Comparison of ENCODE assay signal across 12 cellular contexts in the genomic region with DNA sequence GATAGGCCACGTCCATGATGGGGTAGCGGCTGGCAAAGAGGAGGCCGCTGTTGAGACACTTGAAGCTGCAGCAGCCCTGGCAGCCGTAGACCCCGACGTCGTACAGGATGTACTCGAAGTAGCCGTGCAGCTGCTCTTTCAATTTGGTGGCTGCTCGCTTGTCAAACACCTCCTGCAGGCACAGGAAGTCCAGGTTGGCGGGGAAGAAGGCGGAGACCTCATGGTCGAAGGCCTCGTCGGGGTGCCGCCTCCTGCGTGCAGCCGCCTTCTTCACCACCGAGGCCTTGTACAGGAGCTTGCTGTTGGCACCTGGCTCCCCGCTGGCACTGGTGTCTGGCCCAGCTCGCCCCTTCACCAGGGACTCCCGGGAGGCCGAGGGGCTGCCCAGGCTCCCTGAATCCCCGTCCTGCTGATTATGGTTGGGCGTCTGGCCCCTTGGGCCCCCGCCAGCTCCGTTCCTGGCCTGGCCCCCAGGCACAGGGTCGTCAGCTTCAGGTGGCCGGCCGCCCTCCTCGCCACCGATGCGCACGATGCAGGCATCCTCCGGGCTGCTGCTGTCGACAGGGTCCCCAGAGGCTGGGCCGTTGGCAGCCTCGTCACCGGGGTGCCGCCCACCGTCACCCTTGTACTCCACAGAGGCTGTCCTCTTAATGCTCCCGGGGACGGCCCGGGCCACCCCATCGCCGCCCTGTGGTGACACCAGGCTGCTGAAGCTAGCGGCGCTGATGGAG.
DNase-seq lines count a peak whose midpoint lies in the region; ATAC-seq lines count a peak whose summit lies in the region.
"Had no signal": no experiment of that assay in that cellular context is flagged by ENCODE, and none has a peak within 500 bp of the region (broad histone marks: within the 10 kb centered on the region; RNA-seq: fewer than 3 reads in every experiment).

No MANE protein-coding gene starts in this region.

- H3K36me3 Mint-ChIP-seq in T-helper 2 cell treated with Interferon-gamma antibody and Interleukin-4, amounts not matched to agents 5 μg/mL and 100 μg/mL, for 36 hours (ENCODE audit: low read depth) = peaks cover 2% of the 10 kb centered on the region
- H3K36me3 Mint-ChIP-seq in activated naive CD8-positive, alpha-beta T cell treated with anti-CD3 and anti-CD28 coated beads, Interleukin-2, amount 10 ng/mL, durations not matched to agents 7 days and 5 days = peaks cover 5% of the 10 kb centered on the region

- peaks cover 30% of the 10 kb centered on the region for H3K4me1 Mint-ChIP-seq in T-helper 2 cell treated with Interferon-gamma antibody and Interleukin-4, amounts not matched to agents 5 μg/mL and 100 μg/mL, for 36 hours (ENCODE audit: low read depth)
- peaks cover 34% of the 10 kb centered on the region for H3K4me1 Mint-ChIP-seq in activated naive CD8-positive, alpha-beta T cell treated with anti-CD3 and anti-CD28 coated beads, Interleukin-2, amount 10 ng/mL, durations not matched to agents 7 days and 5 days

- peak overlapping the region; percentile 65 for H3K4me3 Mint-ChIP-seq in T-helper 2 cell treated with Interferon-gamma antibody and Interleukin-4, amounts not matched to agents 5 μg/mL and 100 μg/mL, for 36 hours
- peak overlapping the region; percentile 75 for H3K4me3 Mint-ChIP-seq in activated naive CD8-positive, alpha-beta T cell treated with anti-CD3 and anti-CD28 coated beads, Interleukin-2, amount 10 ng/mL, durations not matched to agents 7 days and 5 days

- POLR2A ChIA-PET in activated naive CD8-positive, alpha-beta T cell treated with anti-CD3 and anti-CD28 coated beads, Interleukin-2, amount 10 ng/mL, durations not matched to agents 7 days and 5 days (lab: Charles Lee) = interaction anchor here (0.7 to 3.7 kb wide), 5 partner anchors 9 to 71 kb away, joined by 3 to 27 read pairs (median 5); partner anchors contain the start of genes PRMT7 and SLC7A6OS

- peaks cover 60% of the 10 kb centered on the region for H3K27me3 Mint-ChIP-seq in T-helper 2 cell treated with Interferon-gamma antibody and Interleukin-4, amounts not matched to agents 5 μg/mL and 100 μg/mL, for 36 hours (ENCODE audit: low read depth)
- peaks cover 33% of the 10 kb centered on the region for H3K27me3 Mint-ChIP-seq in activated naive CD8-positive, alpha-beta T cell treated with anti-CD3 and anti-CD28 coated beads, Interleukin-2, amount 10 ng/mL, durations not matched to agents 7 days and 5 days

- H3K27me3 ChIP-seq in thymus (ENCODE audit: control insufficient read depth, insufficient read depth) = no peaks in the 10 kb centered on the region
- H3K27me3 ChIP-seq: pancreas had no signal

- peak; percentile 70 for ATAC-seq in activated naive CD8-positive, alpha-beta T cell treated with anti-CD3 and anti-CD28 coated beads, Interleukin-2, amount 10 ng/mL, durations not matched to agents 7 days and 5 days (ENCODE audit: low read depth)
- ATAC-seq in GM18861 (IDR thresholded peaks at IDR 0.05; ENCODE audit: unreplicated experiment) = no peak
- ATAC-seq: heart right ventricle, left ventricle myocardium superior, pancreas had no signal

- no peaks in the 10 kb centered on the region for H3K9me3 ChIP-seq in thymus (ENCODE audit: control insufficient read depth)
- H3K9me3 ChIP-seq: heart right ventricle, pancreas, stomach had no signal

- peak; percentile 29 for DNase-seq in stimulated activated CD4-positive, alpha-beta T cell treated with anti-CD3 and anti-CD28 coated beads, Interleukin-4, amount 100 ng/mL, for 1 hour
- DNase-seq in stimulated activated CD4-positive, alpha-beta T cell treated with anti-CD3 and anti-CD28 coated beads, Interleukin-2, amount 100 ng/mL, for 48 hours = no peak
- no peak for DNase-seq in T-helper 2 cell treated with Interferon-gamma antibody and Interleukin-4, amounts not matched to agents 5 μg/mL and 100 μg/mL, for 36 hours (ENCODE audit: low spot score)
- peak; percentile 65 for DNase-seq in activated naive CD8-positive, alpha-beta T cell treated with anti-CD3 and anti-CD28 coated beads, Interleukin-2, amount 10 ng/mL, durations not matched to agents 7 days and 5 days
- no peak for DNase-seq in NCI-H2171 treated with DMSO at 0.1 percent for 48 hours (lab: John Stamatoyannopoulos, UW)
- DNase-seq in NCI-H146 treated with DMSO at 0.1 percent for 48 hours (lab: John Stamatoyannopoulos, UW; ENCODE audit: unreplicated experiment) = no peak
- DNase-seq: heart right ventricle, left ventricle myocardium superior, stomach had no signal

- peaks cover 17% of the 10 kb centered on the region for H3K36me3 ChIP-seq in thymus (ENCODE audit: control insufficient read depth, insufficient read depth)
- H3K36me3 ChIP-seq: heart right ventricle, pancreas had no signal

- peak overlapping the region; percentile 89 for H3K27ac ChIP-seq in thymus (ENCODE audit: low read depth)
- H3K27ac ChIP-seq: heart right ventricle, pancreas, stomach had no signal

- H3K27ac Mint-ChIP-seq in T-helper 2 cell treated with Interferon-gamma antibody and Interleukin-4, amounts not matched to agents 5 μg/mL and 100 μg/mL, for 36 hours = no peak overlapping the region
- peak overlapping the region; percentile 78 for H3K27ac Mint-ChIP-seq in activated naive CD8-positive, alpha-beta T cell treated with anti-CD3 and anti-CD28 coated beads, Interleukin-2, amount 10 ng/mL, durations not matched to agents 7 days and 5 days

- peaks cover 51% of the 10 kb centered on the region for H3K4me1 ChIP-seq in thymus (ENCODE audit: control insufficient read depth, insufficient read depth, low read length)
- H3K4me1 ChIP-seq: pancreas had no signal

- H3K4me3 ChIP-seq in thymus (ENCODE audit: low read length) = peak overlapping the region; percentile 62
- H3K4me3 ChIP-seq: heart right ventricle, pancreas, stomach had no signal

- 59% methylated on average over 48 of the region's 48 CpGs for WGBS in thymus

- no peaks in the 10 kb centered on the region for H3K9me3 Mint-ChIP-seq in T-helper 2 cell treated with Interferon-gamma antibody and Interleukin-4, amounts not matched to agents 5 μg/mL and 100 μg/mL, for 36 hours
- H3K9me3 Mint-ChIP-seq in activated naive CD8-positive, alpha-beta T cell treated with anti-CD3 and anti-CD28 coated beads, Interleukin-2, amount 10 ng/mL, durations not matched to agents 7 days and 5 days = no peaks in the 10 kb centered on the region

Comparison
In these comparisons a context has a peak if more than half of its experiments do, and no peak if none do; other contexts are left out.
1. DNase-seq: peak in stimulated activated CD4-positive, alpha-beta T cell treated with anti-CD3 and anti-CD28 coated beads, Interleukin-4, amount 100 ng/mL, for 1 hour (single experiment) and activated naive CD8-positive, alpha-beta T cell treated with anti-CD3 and anti-CD28 coated beads, Interleukin-2, amount 10 ng/mL, durations not matched to agents 7 days and 5 days (single experiment); none in stimulated activated CD4-positive, alpha-beta T cell treated with anti-CD3 and anti-CD28 coated beads, Interleukin-2, amount 100 ng/mL, for 48 hours (0 of 2), T-helper 2 cell treated with Interferon-gamma antibody and Interleukin-4, amounts not matched to agents 5 μg/mL and 100 μg/mL, for 36 hours (single experiment), NCI-H2171 treated with DMSO at 0.1 percent for 48 hours (single experiment) and NCI-H146 treated with DMSO at 0.1 percent for 48 hours (single experiment).